ENCODE assay signal across 17 cellular contexts in the genomic region with DNA sequence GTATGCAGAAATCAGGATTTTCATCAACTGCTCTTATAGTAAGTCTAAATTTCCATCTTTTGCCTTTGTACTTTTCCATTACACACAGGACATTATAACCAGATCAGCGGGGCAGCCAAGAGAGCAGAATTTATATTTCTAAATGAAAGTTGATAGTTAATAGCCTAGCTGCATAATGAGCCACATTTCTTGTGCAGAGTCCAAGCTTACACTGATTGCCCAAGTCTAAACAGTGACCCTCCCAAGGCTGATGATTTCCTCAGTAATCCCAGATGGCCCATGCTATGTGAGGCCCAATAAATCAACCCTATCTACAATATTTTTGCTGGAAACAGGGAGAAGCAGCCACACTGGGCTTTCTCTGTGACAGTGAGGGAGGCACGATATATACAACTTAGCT.
DNase-seq lines count a peak whose midpoint lies in the region; ATAC-seq and TF ChIP-seq lines count a peak whose summit lies in the region.
"Had no signal": no experiment of that assay in that cellular context is flagged by ENCODE, and none has a peak within 500 bp of the region (broad histone marks: within the 10 kb centered on the region; RNA-seq: fewer than 3 reads in every experiment).

No MANE protein-coding gene starts in this region.

- ATAC-seq in HG03039 (IDR thresholded peaks at IDR 0.05; ENCODE audit: unreplicated experiment) (no peak), HG03097 (IDR thresholded peaks at IDR 0.05; ENCODE audit: low FRiP score, unreplicated experiment) (no peak)

- in situ Hi-C loops in GM23248 (cut with MboI): no loop called here

- POLR2A ChIA-PET in CD8-positive, alpha-beta memory T cell (lab: Charles Lee): no interaction called here

- H3K9me3 ChIP-seq in GM23248 (ENCODE audit: low read depth) (no peaks in the 10 kb centered on the region), testis (no peaks in the 10 kb centered on the region)
- H3K9me3 ChIP-seq in CD8-positive, alpha-beta memory T cell (ENCODE audit: low read length): no peaks in the 10 kb centered on the region
- H3K9me3 ChIP-seq: SJCRH30 had no signal

- H3F3A ChIP-seq in GM23248 (ENCODE audit: insufficient read depth): peaks cover 27% of the 10 kb centered on the region

- CTCF ChIA-PET in CD8-positive, alpha-beta memory T cell (lab: Charles Lee): no interaction called here

- H3K36me3 ChIP-seq in GM23248 (ENCODE audit: low read depth) (no peaks in the 10 kb centered on the region), testis (ENCODE audit: low read depth, missing control alignments) (no peaks in the 10 kb centered on the region)
- H3K36me3 ChIP-seq in CD8-positive, alpha-beta memory T cell (ENCODE audit: insufficient read depth, low read length): no peaks in the 10 kb centered on the region
- H3K36me3 ChIP-seq: cardiac muscle cell, SJCRH30 had no signal

- H3K4me2 ChIP-seq in GM23248 (ENCODE audit: unreplicated experiment): peak overlapping the region; percentile 47

- H3K4me1 ChIP-seq in GM23248 (ENCODE audit: insufficient read depth) (peaks cover 33% of the 10 kb centered on the region), testis (peaks cover 15% of the 10 kb centered on the region)
- no peaks in the 10 kb centered on the region for H3K4me1 ChIP-seq in CD8-positive, alpha-beta memory T cell (ENCODE audit: insufficient read depth, low read length)

- H3K36me3 Mint-ChIP-seq in CD8-positive, alpha-beta memory T cell: no peaks in the 10 kb centered on the region
- no peaks in the 10 kb centered on the region for H3K36me3 Mint-ChIP-seq in T-helper 2 cell treated with Interferon-gamma antibody and Interleukin-4, amounts not matched to agents 5 μg/mL and 100 μg/mL, for 36 hours (ENCODE audit: low read depth)
- H3K36me3 Mint-ChIP-seq: CD4-positive, alpha-beta memory T cell had no signal

- peak overlapping the region; percentile 62 for H2AFZ ChIP-seq in GM23248

- H3K4me3 ChIP-seq in GM23248 (peak overlapping the region; percentile 64), epithelial cell of proximal tubule (ENCODE audit: low read depth, low read length) (peak overlapping the region; percentile 9), testis (no peak overlapping the region)
- H3K4me3 ChIP-seq in CD8-positive, alpha-beta memory T cell (ENCODE audit: low read length): no peak overlapping the region
- H3K4me3 ChIP-seq: cardiac muscle cell, SJCRH30 had no signal

- no peaks in the 10 kb centered on the region for H3K27me3 Mint-ChIP-seq in CD8-positive, alpha-beta memory T cell
- no peaks in the 10 kb centered on the region for H3K27me3 Mint-ChIP-seq in T-helper 2 cell treated with Interferon-gamma antibody and Interleukin-4, amounts not matched to agents 5 μg/mL and 100 μg/mL, for 36 hours (ENCODE audit: low read depth)
- H3K27me3 Mint-ChIP-seq: CD4-positive, alpha-beta memory T cell had no signal

- H3K79me2 ChIP-seq in GM23248 (ENCODE audit: insufficient read depth): no peaks in the 10 kb centered on the region

- 9 to 13% methylated on average over 2 of the region's 2 CpGs for WGBS in GM23248 (ENCODE audit: low coverage in 1 of 2, low lambda C conversion rate in 2 of 2, missing lambda C conversion rate in 2 of 2), 2 experiments
- 52 to 54% methylated on average over 2 of the region's 2 CpGs for WGBS in testis, 2 donors

- no peaks in the 10 kb centered on the region for H3K9me2 ChIP-seq in GM23248 (ENCODE audit: insufficient read depth)

- no peaks in the 10 kb centered on the region for H3K4me1 Mint-ChIP-seq in CD8-positive, alpha-beta memory T cell
- H3K4me1 Mint-ChIP-seq in T-helper 2 cell treated with Interferon-gamma antibody and Interleukin-4, amounts not matched to agents 5 μg/mL and 100 μg/mL, for 36 hours (ENCODE audit: low read depth): no peaks in the 10 kb centered on the region
- H3K4me1 Mint-ChIP-seq: CD4-positive, alpha-beta memory T cell had no signal

- DNase-seq in GM23248 (peak; percentile 66), epithelial cell of proximal tubule (ENCODE audit: low read depth) (no peak), left kidney (ENCODE audit: low read depth, low spot score) (peak; percentile 70), testis (peak; percentile 57)
- DNase-seq in CD8-positive, alpha-beta memory T cell: no peak
- DNase-seq in T-helper 2 cell treated with Interferon-gamma antibody and Interleukin-4, amounts not matched to agents 5 μg/mL and 100 μg/mL, for 36 hours (ENCODE audit: low spot score): no peak
- DNase-seq: activated naive CD4-positive, alpha-beta T cell treated with anti-CD3 and anti-CD28 coated beads for 36 hours; CD4-positive, alpha-beta memory T cell; H7; NCI-H2081; posterior cingulate gyrus; SJCRH30 had no signal

- no peaks in the 10 kb centered on the region for H3K9me3 Mint-ChIP-seq in CD8-positive, alpha-beta memory T cell
- no peaks in the 10 kb centered on the region for H3K9me3 Mint-ChIP-seq in T-helper 2 cell treated with Interferon-gamma antibody and Interleukin-4, amounts not matched to agents 5 μg/mL and 100 μg/mL, for 36 hours
- H3K9me3 Mint-ChIP-seq: activated naive CD4-positive, alpha-beta T cell treated with anti-CD3 and anti-CD28 coated beads for 36 hours had no signal

- intact Hi-C loops in testis (cut with DNase I; ENCODE audit: low total_unique reads): no loop called here

- H3K27me3 ChIP-seq in GM23248 (replicated peaks; ENCODE audit: insufficient read depth): no peaks in the 10 kb centered on the region
- H3K27me3 ChIP-seq in testis: no peaks in the 10 kb centered on the region
- no peaks in the 10 kb centered on the region for H3K27me3 ChIP-seq in CD8-positive, alpha-beta memory T cell (ENCODE audit: insufficient read depth, low read length, poor library complexity, severe bottlenecking)
- H3K27me3 ChIP-seq: cardiac muscle cell, SJCRH30 had no signal

- H4K20me1 ChIP-seq in GM23248 (ENCODE audit: insufficient read depth): no peaks in the 10 kb centered on the region

- peak overlapping the region; percentile 16; the same call in 1 of the 2 replicates for H3K9ac ChIP-seq in GM23248

- peak overlapping the region; percentile 42 for H3K27ac ChIP-seq in GM23248
- no peak overlapping the region for H3K27ac ChIP-seq in testis
- no peak overlapping the region for H3K27ac ChIP-seq in CD8-positive, alpha-beta memory T cell (ENCODE audit: low read depth, low read length)
- H3K27ac ChIP-seq: cardiac muscle cell, epithelial cell of prostate, SJCRH30, VCaP had no signal

- no peak overlapping the region for H3K4me3 Mint-ChIP-seq in CD8-positive, alpha-beta memory T cell
- no peak overlapping the region for H3K4me3 Mint-ChIP-seq in T-helper 2 cell treated with Interferon-gamma antibody and Interleukin-4, amounts not matched to agents 5 μg/mL and 100 μg/mL, for 36 hours
- H3K4me3 Mint-ChIP-seq: activated naive CD4-positive, alpha-beta T cell treated with anti-CD3 and anti-CD28 coated beads for 36 hours; CD4-positive, alpha-beta memory T cell had no signal

- TF ChIP-seq CTCF in epithelial cell of proximal tubule (conservative IDR thresholded peaks at IDR 0.05; ENCODE audit: low read depth, low read length) (no peak), testis (IDR thresholded peaks at IDR 0.05) (no peak)

- no peak for TF ChIP-seq POLR2A in testis (IDR thresholded peaks at IDR 0.05)

- no peak overlapping the region for H3K27ac Mint-ChIP-seq in CD8-positive, alpha-beta memory T cell
- no peak overlapping the region for H3K27ac Mint-ChIP-seq in T-helper 2 cell treated with Interferon-gamma antibody and Interleukin-4, amounts not matched to agents 5 μg/mL and 100 μg/mL, for 36 hours
- H3K27ac Mint-ChIP-seq: activated naive CD4-positive, alpha-beta T cell treated with anti-CD3 and anti-CD28 coated beads for 36 hours; CD4-positive, alpha-beta memory T cell had no signal

Comparison
In these comparisons a context has a peak if more than half of its experiments do, and no peak if none do; other contexts are left out.
1. DNase-seq: peak in GM23248 (single experiment), left kidney (single experiment) and testis (single experiment); none in epithelial cell of proximal tubule (single experiment), CD8-positive, alpha-beta memory T cell (0 of 5) and T-helper 2 cell treated with Interferon-gamma antibody and Interleukin-4, amounts not matched to agents 5 μg/mL and 100 μg/mL, for 36 hours (single experiment).
2. H3K4me3 ChIP-seq: peak in GM23248 (single experiment) and epithelial cell of proximal tubule (single experiment); none in testis (0 of 2) and CD8-positive, alpha-beta memory T cell (single experiment).